24 cellular contexts compared by ENCODE assay signal in genomic region chr20:59807909-59808728, GRCh38.
DNase-seq lines count a peak whose midpoint lies in the region; ATAC-seq and TF ChIP-seq lines count a peak whose summit lies in the region.
"Had no signal": no experiment of that assay in that cellular context is flagged by ENCODE, and none has a peak within 500 bp of the region (broad histone marks: within the 10 kb centered on the region; RNA-seq: fewer than 3 reads in every experiment).

No MANE protein-coding gene starts in this region.

- WGBS in lung, 2 donors: 83 to 86% methylated on average over 17 of the region's 17 CpGs
- WGBS in suprapubic skin: 83% methylated on average over 6 of the region's 17 CpGs

- TF ChIP-seq CTCF in GM13976 (IDR thresholded peaks at IDR 0.05; ENCODE audit: borderline replicate concordance, control extremely low read depth, extremely low read depth, insufficient read depth, missing control alignments) (no peak), chondrocyte (IDR thresholded peaks at IDR 0.05) (no peak), lung (IDR thresholded peaks at IDR 0.05; ENCODE audit: control extremely low read depth, extremely low read depth) (no peak), suprapubic skin (IDR thresholded peaks at IDR 0.05) (no peak)

- TF ChIP-seq EP300 in suprapubic skin (IDR thresholded peaks at IDR 0.05): no peak

- H3K27me3 ChIP-seq in lung (ENCODE audit: control insufficient read depth, insufficient read depth): no peaks in the 10 kb centered on the region
- H3K27me3 ChIP-seq in suprapubic skin: peaks cover 6% of the 10 kb centered on the region
- H3K27me3 ChIP-seq: BLaER1 treated with 17β-estradiol and CSF1 and Interleukin-3, amounts not matched to agents 10 nM and 100 nM; ovary; thyroid gland had no signal

- H3K27me3 Mint-ChIP-seq in chondrocyte (ENCODE audit: low read depth): peaks cover 6% of the 10 kb centered on the region

- H3K9me3 ChIP-seq in lung (ENCODE audit: control insufficient read depth in 2 of 2, insufficient read depth in 1 of 2, low read length in 1 of 2) (no peaks in the 10 kb centered on the region), suprapubic skin (no peaks in the 10 kb centered on the region)
- H3K9me3 ChIP-seq: BLaER1 treated with 17β-estradiol and CSF1 and Interleukin-3, amounts not matched to agents 10 nM and 100 nM; mucosa of descending colon; ovary; SJCRH30; thyroid gland had no signal

- in situ Hi-C loops in GM13976 (cut with MboI; ENCODE audit: low sequenced_read_pairs, unreplicated experiment): no loop called here

- H3K4me1 Mint-ChIP-seq in chondrocyte (ENCODE audit: low read depth): peaks cover 3% of the 10 kb centered on the region
- H3K4me1 Mint-ChIP-seq: activated CD4-positive, alpha-beta T cell treated with anti-CD3 and anti-CD28 coated beads, Interleukin-2, amount 10 ng/mL, durations not matched to agents 7 days and 5 days; T-cell had no signal

- no peak for ATAC-seq in lung (ENCODE audit: insufficient read depth, low FRiP score)
- ATAC-seq in HG03378 (IDR thresholded peaks at IDR 0.05; ENCODE audit: unreplicated experiment): no peak
- no peak for ATAC-seq in HG02840 (IDR thresholded peaks at IDR 0.05; ENCODE audit: low FRiP score, unreplicated experiment)
- ATAC-seq: mucosa of descending colon; natural killer cell treated with Interleukin-12 subunit alpha and Interleukin-12 subunit beta and Interleukin-15 and Interleukin-18, amount 100 ng/mL, for 72 hours; T-cell had no signal

- H3K36me3 Mint-ChIP-seq in chondrocyte (ENCODE audit: low read depth): no peaks in the 10 kb centered on the region
- H3K36me3 Mint-ChIP-seq: natural killer cell treated with Interleukin-12 subunit alpha and Interleukin-12 subunit beta and Interleukin-15 and Interleukin-18, amount 100 ng/mL, for 72 hours; T-cell had no signal

- DNase-seq in GM13976 (ENCODE audit: low spot score): peak; percentile 13
- DNase-seq in chondrocyte (ENCODE audit: low spot score): peak; percentile 67
- DNase-seq in lung (ENCODE audit: low spot score): peak; percentile 25
- peak; percentile 27 to 65 for DNase-seq in suprapubic skin (ENCODE audit: low spot score in 2 of 2)
- DNase-seq in erythroblast (lab: John Stamatoyannopoulos, UW): no peak
- DNase-seq: activated CD4-positive, alpha-beta T cell treated with anti-CD3 and anti-CD28 coated beads, Interleukin-2, amount 10 ng/mL, durations not matched to agents 7 days and 5 days; activated naive CD4-positive, alpha-beta T cell; caudate nucleus; dermis blood vessel endothelial cell; GDM1; kidney glomerular epithelial cell; mucosa of descending colon; NCI-H1092; NCI-H1694; retina; SJCRH30; thyroid gland had no signal

- no peak overlapping the region for H3K4me3 ChIP-seq in lung
- H3K4me3 ChIP-seq in suprapubic skin: no peak overlapping the region
- H3K4me3 ChIP-seq: BLaER1 treated with 17β-estradiol and CSF1 and Interleukin-3, amounts not matched to agents 10 nM and 100 nM; mucosa of descending colon; ovary; SJCRH30; thyroid gland had no signal

- no peak overlapping the region for H3K27ac ChIP-seq in lung (ENCODE audit: low read depth in 1 of 2, low read length in 1 of 2)
- no peak overlapping the region for H3K27ac ChIP-seq in suprapubic skin
- H3K27ac ChIP-seq: ovary, SJCRH30, thyroid gland had no signal

- no peak overlapping the region for H3K27ac Mint-ChIP-seq in chondrocyte (ENCODE audit: unreplicated experiment)
- H3K27ac Mint-ChIP-seq: activated CD4-positive, alpha-beta T cell treated with anti-CD3 and anti-CD28 coated beads, Interleukin-2, amount 10 ng/mL, durations not matched to agents 7 days and 5 days; natural killer cell treated with Interleukin-12 subunit alpha and Interleukin-12 subunit beta and Interleukin-15 and Interleukin-18, amount 100 ng/mL, for 72 hours; stimulated activated naive CD8-positive, alpha-beta T cell treated with anti-CD3 and anti-CD28 coated beads, Interleukin-15, Interleukin-2, amounts not matched to agents 100 ng/mL and 50 ng/mL, for 24 hours; T-cell had no signal

- H3K4me1 ChIP-seq in lung (ENCODE audit: control insufficient read depth in 2 of 2, insufficient read depth in 2 of 2, low read length in 2 of 2) (no peaks in the 10 kb centered on the region), suprapubic skin (no peaks in the 10 kb centered on the region)
- H3K4me1 ChIP-seq: SJCRH30, thyroid gland had no signal

- no peak for TF ChIP-seq POLR2A in suprapubic skin (IDR thresholded peaks at IDR 0.05)
- TF ChIP-seq POLR2A in erythroblast (IDR thresholded peaks at IDR 0.05; ENCODE audit: low read length): no peak

- H3K4me3 Mint-ChIP-seq in chondrocyte (ENCODE audit: unreplicated experiment): no peak overlapping the region
- H3K4me3 Mint-ChIP-seq: activated CD4-positive, alpha-beta T cell treated with anti-CD3 and anti-CD28 coated beads, Interleukin-2, amount 10 ng/mL, durations not matched to agents 7 days and 5 days; natural killer cell treated with Interleukin-12 subunit alpha and Interleukin-12 subunit beta and Interleukin-15 and Interleukin-18, amount 100 ng/mL, for 72 hours; stimulated activated naive CD8-positive, alpha-beta T cell treated with anti-CD3 and anti-CD28 coated beads, Interleukin-15, Interleukin-2, amounts not matched to agents 100 ng/mL and 50 ng/mL, for 24 hours; T-cell had no signal

- no peaks in the 10 kb centered on the region for H3K36me3 ChIP-seq in lung (ENCODE audit: control insufficient read depth in 2 of 2, insufficient read depth in 2 of 2, low read length in 2 of 2)
- no peaks in the 10 kb centered on the region for H3K36me3 ChIP-seq in suprapubic skin
- H3K36me3 ChIP-seq: ovary, SJCRH30, thyroid gland had no signal

- H3K9me3 Mint-ChIP-seq in chondrocyte (ENCODE audit: low read depth): no peaks in the 10 kb centered on the region
- H3K9me3 Mint-ChIP-seq: activated CD4-positive, alpha-beta T cell treated with anti-CD3 and anti-CD28 coated beads, Interleukin-2, amount 10 ng/mL, durations not matched to agents 7 days and 5 days; natural killer cell treated with Interleukin-12 subunit alpha and Interleukin-12 subunit beta and Interleukin-15 and Interleukin-18, amount 100 ng/mL, for 72 hours; stimulated activated naive CD8-positive, alpha-beta T cell treated with anti-CD3 and anti-CD28 coated beads, Interleukin-15, Interleukin-2, amounts not matched to agents 100 ng/mL and 50 ng/mL, for 24 hours; T-cell had no signal

Comparison
In these comparisons a context has a peak if more than half of its experiments do, and no peak if none do; other contexts are left out.
1. DNase-seq: peak in GM13976 (single experiment), chondrocyte (single experiment), lung (single experiment) and suprapubic skin (2 of 2); none in erythroblast (0 of 2).